18 cellular contexts compared by ENCODE assay signal in genomic region chr22:40417881-40418280, GRCh38. TPM values are rescaled to one million over a fixed set of nuclear protein-coding genes. Genes with fewer than 3 reads are reported as not detected.
DNase-seq lines count a peak whose midpoint lies in the region; ATAC-seq and TF ChIP-seq lines count a peak whose summit lies in the region.
"Had no signal": no experiment of that assay in that cellular context is flagged by ENCODE, and none has a peak within 500 bp of the region (broad histone marks: within the 10 kb centered on the region; RNA-seq: fewer than 3 reads in every experiment).

No MANE protein-coding gene starts in this region.

- H3K4me2 ChIP-seq in OCI-LY7 (ENCODE audit: low read length): peak overlapping the region; percentile 93

- POLR2A ChIA-PET in OCI-LY7 (lab: Charles Lee): interaction anchor here (0.6 to 2.9 kb wide), 4 partner anchors 15 to 59 kb away, joined by 3 to 17 read pairs (median 4); no protein-coding TSS in a partner anchor

- peaks cover 3% of the 10 kb centered on the region; the same call in 1 of the 2 replicates for H3K79me2 ChIP-seq in OCI-LY7 (ENCODE audit: insufficient read depth, low read depth, low read length)

- no peaks in the 10 kb centered on the region for H3K27me3 ChIP-seq in right cardiac atrium (ENCODE audit: control insufficient read depth, insufficient read depth)
- no peaks in the 10 kb centered on the region for H3K27me3 ChIP-seq in right atrium auricular region
- H3K27me3 ChIP-seq in esophagus squamous epithelium: no peaks in the 10 kb centered on the region
- H3K27me3 ChIP-seq: dorsolateral prefrontal cortex, left lung, pancreas, upper lobe of left lung had no signal

- H3K36me3 ChIP-seq in right atrium auricular region (peaks cover 69% of the 10 kb centered on the region), OCI-LY7 (ENCODE audit: insufficient read depth, low read length) (peaks cover 78% of the 10 kb centered on the region), esophagus squamous epithelium (peaks cover 52 to 85% (median 52%) of the 10 kb centered on the region in 3 donors)

- intact Hi-C loops in right cardiac atrium (cut with DNase I): no loop called here
- intact Hi-C loops in OCI-LY7 (cut with micrococcal nuclease; ENCODE audit: unreplicated experiment): no loop called here
- intact Hi-C loops in dendritic cell treated with granulocyte-macrophage colony-stimulating factor and Interleukin-4, amounts not matched to agents 40 ng/mL and 50 ng/mL, for 4 days (cut with micrococcal nuclease): no loop called here
- intact Hi-C loops in esophagus squamous epithelium (cut with DNase I): no loop called here

- H4K20me1 ChIP-seq in OCI-LY7 (ENCODE audit: insufficient read depth, low read length): no peaks in the 10 kb centered on the region

- H3K27ac ChIP-seq in right cardiac atrium (ENCODE audit: low read length) (no peak overlapping the region), right atrium auricular region (no peak overlapping the region), OCI-LY7 (ENCODE audit: low read depth, low read length, poor library complexity, severe bottlenecking) (peak overlapping the region; percentile 98), esophagus squamous epithelium (no peak overlapping the region)
- H3K27ac ChIP-seq: C4-2B, left lung, pancreas, upper lobe of left lung had no signal

- no peak overlapping the region for H3K4me3 Mint-ChIP-seq in dendritic cell treated with granulocyte-macrophage colony-stimulating factor and Interleukin-4, amounts not matched to agents 40 ng/mL and 50 ng/mL, for 4 days

- BruUV-seq in OCI-LY7 (replicated peaks; lab: Mats Ljungman, UMichigan): no TSS peak

- no peak for TF ChIP-seq POLR2A in esophagus squamous epithelium (IDR thresholded peaks at IDR 0.05)

- H3K36me3 Mint-ChIP-seq in dendritic cell treated with granulocyte-macrophage colony-stimulating factor and Interleukin-4, amounts not matched to agents 40 ng/mL and 50 ng/mL, for 4 days (ENCODE audit: low read depth): peaks cover 96% of the 10 kb centered on the region

- CTCF ChIA-PET in OCI-LY7 (lab: Charles Lee; ENCODE audit: unreplicated experiment): interaction anchor here (0.6 to 2.4 kb wide), 2 partner anchors 18 to 64 kb away, joined by 4 to 6 read pairs; no protein-coding TSS in a partner anchor

- TF ChIP-seq CTCF in right atrium auricular region (IDR thresholded peaks at IDR 0.05) (no peak), OCI-LY7 (conservative IDR thresholded peaks at IDR 0.05; ENCODE audit: low read length) (no peak), esophagus squamous epithelium (IDR thresholded peaks at IDR 0.05) (no peak)

- DNase-seq in right cardiac atrium (peak in 2 of 3 donors; percentile 42 to 45), right atrium auricular region (ENCODE audit: low spot score) (no peak), OCI-LY7 (ENCODE audit: low spot score) (no peak), esophagus squamous epithelium (lab: John Stamatoyannopoulos, UW) (no peak), NOMO-1 treated with DMSO at 0.1 percent for 48 hours (lab: John Stamatoyannopoulos, UW; ENCODE audit: unreplicated experiment) (no peak)
- DNase-seq: activated CD4-positive, alpha-beta T cell treated with anti-CD3 and anti-CD28 coated beads for 48 hours; activated T-cell treated with anti-CD3 and anti-CD28 coated beads, Interleukin-2, amount 50 U/mL, for 48 hours; KG1; NCI-H1436; NCI-H446 had no signal

- H2AFZ ChIP-seq in OCI-LY7 (ENCODE audit: low read length): no peak overlapping the region

- H3K9me3 Mint-ChIP-seq in dendritic cell treated with granulocyte-macrophage colony-stimulating factor and Interleukin-4, amounts not matched to agents 40 ng/mL and 50 ng/mL, for 4 days: no peaks in the 10 kb centered on the region

- H3K4me1 Mint-ChIP-seq in dendritic cell treated with granulocyte-macrophage colony-stimulating factor and Interleukin-4, amounts not matched to agents 40 ng/mL and 50 ng/mL, for 4 days (ENCODE audit: low read depth): peaks cover 60% of the 10 kb centered on the region

- H3K4me3 ChIP-seq in right cardiac atrium (ENCODE audit: low read length) (no peak overlapping the region), right atrium auricular region (no peak overlapping the region), OCI-LY7 (ENCODE audit: low read depth, low read length, poor library complexity, severe bottlenecking) (no peak overlapping the region), esophagus squamous epithelium (no peak overlapping the region)
- H3K4me3 ChIP-seq: left lung, pancreas, upper lobe of left lung had no signal

- H3K9me3 ChIP-seq in right cardiac atrium (ENCODE audit: control insufficient read depth, low read length) (no peaks in the 10 kb centered on the region), right atrium auricular region (no peaks in the 10 kb centered on the region), OCI-LY7 (ENCODE audit: low read length) (no peaks in the 10 kb centered on the region), esophagus squamous epithelium (no peaks in the 10 kb centered on the region)
- H3K9me3 ChIP-seq: left lung, pancreas, upper lobe of left lung had no signal

- no peaks in the 10 kb centered on the region for H3K27me3 Mint-ChIP-seq in dendritic cell treated with granulocyte-macrophage colony-stimulating factor and Interleukin-4, amounts not matched to agents 40 ng/mL and 50 ng/mL, for 4 days

- whole genome bisulfite sequencing in right cardiac atrium: 93% methylated on average over 5 of the region's 5 CpGs
- 100% methylated on average over 1 of the region's 5 CpGs for WGBS in esophagus squamous epithelium, 2 donors

- no peak for ATAC-seq in right cardiac atrium
- ATAC-seq in GM21381 (IDR thresholded peaks at IDR 0.05; ENCODE audit: unreplicated experiment): no peak
- ATAC-seq: left lung, pancreas, SK-N-SH treated with all-trans-retinoic acid at 6 μM for 48 hours had no signal

- no peaks in the 10 kb centered on the region for H3K9me2 ChIP-seq in OCI-LY7 (ENCODE audit: insufficient read depth, low read length)

- peak overlapping the region; percentile 78 for H3K27ac Mint-ChIP-seq in dendritic cell treated with granulocyte-macrophage colony-stimulating factor and Interleukin-4, amounts not matched to agents 40 ng/mL and 50 ng/mL, for 4 days

- H3K4me1 ChIP-seq in right cardiac atrium (ENCODE audit: control insufficient read depth, insufficient read depth, low read length) (no peaks in the 10 kb centered on the region), right atrium auricular region (peaks cover 0 to 20% of the 10 kb centered on the region in 2 donors), OCI-LY7 (ENCODE audit: insufficient read depth, low read length, poor library complexity, severe bottlenecking) (peaks cover 80% of the 10 kb centered on the region), esophagus squamous epithelium (peaks cover 0 to 33% (median 7%) of the 10 kb centered on the region in 3 donors)
- H3K4me1 ChIP-seq: pancreas had no signal

RNA-seq across cellular contexts. Expression of gene SGSM3, which starts 47.5 kb away (rescaled TPM):
- total RNA-seq in right cardiac atrium (10 to 100 TPM; 40.0 to 51.5 (median 46.6) TPM), right atrium auricular region (10 to 100 TPM; 29.0 to 36.3 TPM), OCI-LY7 (2022) (130 and 144 TPM in 2 replicates), esophagus squamous epithelium (10 to 100 TPM; 36.7 to 51.4 (median 46.8) TPM)
- polyA plus RNA-seq in right cardiac atrium: 56.4 TPM
- total RNA-seq in OCI-LY7 (2014; rRNA removed; shearing (Covaris generic)): 168 and 197 TPM in 2 replicates

Comparison
In these comparisons a context has a peak if more than half of its experiments do, and no peak if none do; other contexts are left out.
1. DNase-seq: peak in right cardiac atrium (2 of 3); none in right atrium auricular region (single experiment), OCI-LY7 (single experiment), esophagus squamous epithelium (single experiment) and NOMO-1 treated with DMSO at 0.1 percent for 48 hours (single experiment).